Comparison of ENCODE assay signal across 23 cellular contexts in genomic region chr1:220160027-220160426, GRCh38.
"Had no signal": no experiment of that assay in that cellular context is flagged by ENCODE, and none has a peak within 500 bp of the region (broad histone marks: within the 10 kb centered on the region; RNA-seq: fewer than 3 reads in every experiment).

No MANE protein-coding gene starts in this region.

- H3K4me3 Mint-ChIP-seq: naive B cell; nephron progenitor cell; stimulated activated naive B cell treated with anti-CD40 and anti-IgM and Interleukin-4, amounts not matched to agents 10 μg/mL and 1 μg/mL and 100 μg/mL, for 72 hours; stimulated activated naive CD8-positive, alpha-beta T cell treated with anti-CD3 and anti-CD28 coated beads, Interleukin-15, amount 100 ng/mL, for 72 hours had no signal

- DNase-seq: cerebellar nuclear complex; colonic mucosa; dermis blood vessel endothelial cell; esophagus squamous epithelium; heart left ventricle; hippocampal formation; left ventricle myocardium inferior; lower lobe of right lung; mesendoderm; naive B cell; nephron progenitor cell; psoas muscle; retina; right lobe of liver; spleen; stimulated activated CD4-positive, alpha-beta T cell treated with anti-CD3 and anti-CD28 coated beads, Interleukin-15, amount 100 ng/mL, for 24 hours; stimulated activated CD4-positive, alpha-beta T cell treated with anti-CD3 and anti-CD28 coated beads, Interleukin-1b, Interleukin-23, amount 100 ng/mL, for 48 hours; stimulated activated CD4-positive, alpha-beta T cell treated with anti-CD3 and anti-CD28 coated beads, Interleukin-4, amount 100 ng/mL, for 24 hours; stimulated activated naive B cell treated with anti-CD40 and anti-IgM and Interleukin-4, amounts not matched to agents 10 μg/mL and 1 μg/mL and 100 μg/mL, for 72 hours; stimulated activated naive CD8-positive, alpha-beta T cell treated with anti-CD3 and anti-CD28 coated beads, Interleukin-15, amount 100 ng/mL, for 72 hours; transverse colon had no signal

- H3K9me3 ChIP-seq: colonic mucosa, esophagus squamous epithelium, heart left ventricle, left ventricle myocardium inferior, lower lobe of right lung, neutrophil, psoas muscle, right lobe of liver, spleen, thoracic aorta, transverse colon had no signal

- H3K27me3 Mint-ChIP-seq: naive B cell; stimulated activated naive B cell treated with anti-CD40 and anti-IgM and Interleukin-4, amounts not matched to agents 10 μg/mL and 1 μg/mL and 100 μg/mL, for 72 hours; stimulated activated naive CD8-positive, alpha-beta T cell treated with anti-CD3 and anti-CD28 coated beads, Interleukin-15, amount 100 ng/mL, for 72 hours had no signal

- ATAC-seq: heart left ventricle; lower lobe of right lung; psoas muscle; right lobe of liver; stimulated activated naive B cell treated with anti-CD40 and anti-IgM and Interleukin-4, amounts not matched to agents 10 μg/mL and 1 μg/mL and 100 μg/mL, for 72 hours; stimulated activated naive CD8-positive, alpha-beta T cell treated with anti-CD3 and anti-CD28 coated beads, Interleukin-15, amount 100 ng/mL, for 72 hours had no signal

- H3K27ac Mint-ChIP-seq: nephron progenitor cell; stimulated activated naive B cell treated with anti-CD40 and anti-IgM and Interleukin-4, amounts not matched to agents 10 μg/mL and 1 μg/mL and 100 μg/mL, for 72 hours; stimulated activated naive CD8-positive, alpha-beta T cell treated with anti-CD3 and anti-CD28 coated beads, Interleukin-15, amount 100 ng/mL, for 72 hours had no signal

- H3K4me1 Mint-ChIP-seq: nephron progenitor cell; stimulated activated naive B cell treated with anti-CD40 and anti-IgM and Interleukin-4, amounts not matched to agents 10 μg/mL and 1 μg/mL and 100 μg/mL, for 72 hours; stimulated activated naive CD8-positive, alpha-beta T cell treated with anti-CD3 and anti-CD28 coated beads, Interleukin-15, amount 100 ng/mL, for 72 hours had no signal

- H3K9me3 Mint-ChIP-seq: naive B cell; nephron progenitor cell; stimulated activated naive B cell treated with anti-CD40 and anti-IgM and Interleukin-4, amounts not matched to agents 10 μg/mL and 1 μg/mL and 100 μg/mL, for 72 hours; stimulated activated naive CD8-positive, alpha-beta T cell treated with anti-CD3 and anti-CD28 coated beads, Interleukin-15, amount 100 ng/mL, for 72 hours had no signal

- H3K27ac ChIP-seq: colonic mucosa, esophagus squamous epithelium, heart left ventricle, left ventricle myocardium inferior, lower lobe of right lung, neutrophil, psoas muscle, right lobe of liver, spleen, thoracic aorta had no signal

- H3K27me3 ChIP-seq: colonic mucosa, esophagus squamous epithelium, heart left ventricle, neutrophil, right lobe of liver, spleen, transverse colon had no signal
